In genomic region chr2:234483568-234484251, GRCh38 we compare ENCODE assay signal across 8 cellular contexts. TPM values are rescaled to one million over a fixed set of nuclear protein-coding genes. Genes with fewer than 3 reads are reported as not detected.
DNase-seq lines count a peak whose midpoint lies in the region; ATAC-seq, FAIRE-seq and TF ChIP-seq lines count a peak whose summit lies in the region.

No MANE protein-coding gene starts in this region.

- no peak for DNase-seq in GM12891 (ENCODE audit: insufficient read length, low spot score)
- peak; percentile 47 for DNase-seq in astrocyte of the hippocampus (ENCODE audit: low read depth, low spot score)
- DNase-seq in sigmoid colon: peak; percentile 62
- no peak for DNase-seq in medulla oblongata (ENCODE audit: extremely low spot score)
- no peak for DNase-seq in NCI-H446 (lab: John Stamatoyannopoulos, UW)

- TF ChIP-seq POLR2A in GM12891 (IDR thresholded peaks at IDR 0.05; ENCODE audit: low read depth, low read length) (no peak), sigmoid colon (IDR thresholded peaks at IDR 0.05) (no peak)

- TF ChIP-seq CTCF in sigmoid colon (IDR thresholded peaks at IDR 0.05): no peak

- H3K4me1 Mint-ChIP-seq in T-helper 1 cell treated with Interleukin-12 subunit alpha and Interleukin-12 subunit beta and Interleukin-4 antibody, amounts not matched to agents 30 μg/mL and 1 μg/mL, for 36 hours (ENCODE audit: low read depth): peaks cover 79% of the 10 kb centered on the region

- no peaks in the 10 kb centered on the region for H3K9me3 ChIP-seq in sigmoid colon

- TF ChIP-seq EP300 in sigmoid colon (IDR thresholded peaks at IDR 0.05): no peak

- FAIRE-seq in GM12891 (lab: Jason Lieb, UNC): peak; percentile 64

- ATAC-seq in HG02759 (IDR thresholded peaks at IDR 0.05; ENCODE audit: unreplicated experiment) (peak; percentile 62), GM18519 (IDR thresholded peaks at IDR 0.05; ENCODE audit: low FRiP score, unreplicated experiment) (no peak)

- peaks cover 46% of the 10 kb centered on the region for H3K36me3 Mint-ChIP-seq in T-helper 1 cell treated with Interleukin-12 subunit alpha and Interleukin-12 subunit beta and Interleukin-4 antibody, amounts not matched to agents 30 μg/mL and 1 μg/mL, for 36 hours (ENCODE audit: low read depth)

- intact Hi-C loops in sigmoid colon (cut with DNase I): no loop called here

- no peaks in the 10 kb centered on the region for H3K9me3 Mint-ChIP-seq in T-helper 1 cell treated with Interleukin-12 subunit alpha and Interleukin-12 subunit beta and Interleukin-4 antibody, amounts not matched to agents 30 μg/mL and 1 μg/mL, for 36 hours

- no peaks in the 10 kb centered on the region for H3K27me3 Mint-ChIP-seq in T-helper 1 cell treated with Interleukin-12 subunit alpha and Interleukin-12 subunit beta and Interleukin-4 antibody, amounts not matched to agents 30 μg/mL and 1 μg/mL, for 36 hours (ENCODE audit: low read depth)

- no peak overlapping the region for H3K4me3 ChIP-seq in sigmoid colon

- H3K36me3 ChIP-seq in sigmoid colon: no peaks in the 10 kb centered on the region

- H3K4me3 Mint-ChIP-seq in T-helper 1 cell treated with Interleukin-12 subunit alpha and Interleukin-12 subunit beta and Interleukin-4 antibody, amounts not matched to agents 30 μg/mL and 1 μg/mL, for 36 hours: peak overlapping the region; percentile 45

- H3K27ac Mint-ChIP-seq in T-helper 1 cell treated with Interleukin-12 subunit alpha and Interleukin-12 subunit beta and Interleukin-4 antibody, amounts not matched to agents 30 μg/mL and 1 μg/mL, for 36 hours: peak overlapping the region; percentile 86

- H3K4me1 ChIP-seq in sigmoid colon: no peaks in the 10 kb centered on the region

- H3K27me3 ChIP-seq in sigmoid colon: no peaks in the 10 kb centered on the region

- WGBS in sigmoid colon, 2 donors: 27 to 60% methylated on average over 9 of the region's 9 CpGs

- no peak overlapping the region for H3K27ac ChIP-seq in sigmoid colon

TF ChIP-seq in GM12891, 5 proteins besides CTCF, POLR2A, EP300 and RAD21:
- peak; percentile 68 for TF ChIP-seq SPI1 (IDR thresholded peaks at IDR 0.05; ENCODE audit: low read depth, low read length)
- no peak; the same call in 1 of the 2 replicates for TF ChIP-seq POU2F2 (IDR thresholded peaks at IDR 0.05; ENCODE audit: low read depth, low read length)
- no peak for TF ChIP-seq POLR2AphosphoS5 (IDR thresholded peaks at IDR 0.05; ENCODE audit: low read depth, low read length)
- TF ChIP-seq PAX5 (IDR thresholded peaks at IDR 0.05; ENCODE audit: insufficient read depth, low read length, severe bottlenecking): no peak
- no peak for TF ChIP-seq TAF1 (IDR thresholded peaks at IDR 0.05; ENCODE audit: low read depth, low read length)

RNA-seq across cellular contexts. Expression of gene ARL4C, which starts 13.2 kb away (rescaled TPM):
- 5.1 TPM for polyA plus RNA-seq in GM12891 (2012; ENCODE audit: low read depth, missing spikeins)
- total RNA-seq in sigmoid colon: 1 to 10 TPM; 7.2 to 8.9 (median 8.4) TPM
- 10 to 100 TPM in 1 of 3 donors, 1 to 10 TPM in 2; 4.8 to 15.8 (median 8.3) TPM for polyA plus RNA-seq in sigmoid colon

Comparison
In these comparisons a context has a peak if more than half of its experiments do, and no peak if none do; other contexts are left out.
1. DNase-seq: peak in astrocyte of the hippocampus (single experiment) and sigmoid colon (single experiment); none in GM12891 (single experiment), medulla oblongata (single experiment) and NCI-H446 (0 of 2).